ENCODE assay signal across 8 cellular contexts in genomic region chr4:140326395-140326993, GRCh38. TPM values are rescaled to one million over a fixed set of nuclear protein-coding genes. Genes with fewer than 3 reads are reported as not detected.
DNase-seq lines count a peak whose midpoint lies in the region; ATAC-seq, FAIRE-seq and TF ChIP-seq lines count a peak whose summit lies in the region.

No MANE protein-coding gene starts in this region.

- intact Hi-C loops in activated CD8-positive, alpha-beta T cell treated with anti-CD3 and anti-CD28 coated beads for 36 hours (cut with micrococcal nuclease) = no loop called here
- intact Hi-C loops in left ventricle myocardium inferior (cut with micrococcal nuclease) = loop anchor here (10.0 kb wide), 1 partner anchor 602 kb away; no protein-coding TSS in a partner anchor

- POLR2A ChIA-PET in activated CD8-positive, alpha-beta T cell treated with anti-CD3 and anti-CD28 coated beads for 36 hours (lab: Charles Lee) = no interaction called here

- H3K9me3 Mint-ChIP-seq in activated CD8-positive, alpha-beta T cell treated with anti-CD3 and anti-CD28 coated beads for 36 hours = no peaks in the 10 kb centered on the region
- peaks cover under 1 to 5% of the 10 kb centered on the region in 2 donors for H3K9me3 Mint-ChIP-seq in stimulated activated naive B cell treated with anti-CD40 and anti-IgM and Interleukin-4, amounts not matched to agents 10 μg/mL and 1 μg/mL and 100 μg/mL, for 72 hours
- peaks cover under 1% of the 10 kb centered on the region for H3K9me3 Mint-ChIP-seq in activated naive CD8-positive, alpha-beta T cell treated with anti-CD3 and anti-CD28 coated beads, Interleukin-2, amount 50 U/mL, for 24 hours

- H3K4me3 Mint-ChIP-seq in activated CD8-positive, alpha-beta T cell treated with anti-CD3 and anti-CD28 coated beads for 36 hours = no peak overlapping the region
- H3K4me3 Mint-ChIP-seq in stimulated activated naive B cell treated with anti-CD40 and anti-IgM and Interleukin-4, amounts not matched to agents 10 μg/mL and 1 μg/mL and 100 μg/mL, for 72 hours = no peak overlapping the region
- H3K4me3 Mint-ChIP-seq in activated naive CD8-positive, alpha-beta T cell treated with anti-CD3 and anti-CD28 coated beads, Interleukin-2, amount 50 U/mL, for 24 hours = no peak overlapping the region

- TF ChIP-seq CTCF in D721Med (IDR thresholded peaks at IDR 0.05; ENCODE audit: insufficient read depth, missing control alignments) (peak; percentile 62), left ventricle myocardium inferior (IDR thresholded peaks at IDR 0.05; ENCODE audit: borderline replicate concordance) (peak; percentile 76)
- TF ChIP-seq CTCF in activated CD8-positive, alpha-beta T cell treated with anti-CD3 and anti-CD28 coated beads for 36 hours (IDR thresholded peaks at IDR 0.05) = peak; percentile 35

- H3K4me1 ChIP-seq in Karpas-422 (ENCODE audit: low read length) (peaks cover 8% of the 10 kb centered on the region; the same call in 1 of the 2 replicates), left ventricle myocardium inferior (no peaks in the 10 kb centered on the region)

- H3K79me2 ChIP-seq in Karpas-422 (ENCODE audit: low read length) = no peaks in the 10 kb centered on the region

- CTCF ChIA-PET in activated CD8-positive, alpha-beta T cell treated with anti-CD3 and anti-CD28 coated beads for 36 hours (lab: Charles Lee) = interaction anchor here (0.7 to 1.5 kb wide), 5 partner anchors 10 to 380 kb away, joined by 3 to 5 read pairs (median 4); no protein-coding TSS in a partner anchor

- H3K36me3 Mint-ChIP-seq in activated CD8-positive, alpha-beta T cell treated with anti-CD3 and anti-CD28 coated beads for 36 hours (ENCODE audit: low read depth) = no peaks in the 10 kb centered on the region
- no peaks in the 10 kb centered on the region for H3K36me3 Mint-ChIP-seq in stimulated activated naive B cell treated with anti-CD40 and anti-IgM and Interleukin-4, amounts not matched to agents 10 μg/mL and 1 μg/mL and 100 μg/mL, for 72 hours
- no peaks in the 10 kb centered on the region for H3K36me3 Mint-ChIP-seq in activated naive CD8-positive, alpha-beta T cell treated with anti-CD3 and anti-CD28 coated beads, Interleukin-2, amount 50 U/mL, for 24 hours (ENCODE audit: low read depth)

- no peaks in the 10 kb centered on the region for H3K9me3 ChIP-seq in Karpas-422 (ENCODE audit: low read length)
- peaks cover 5% of the 10 kb centered on the region for H3K9me3 ChIP-seq in left ventricle myocardium inferior (replicated peaks)
- H3K9me3 ChIP-seq in MG63 = no peaks in the 10 kb centered on the region

- peak; percentile 49 for ATAC-seq in activated CD8-positive, alpha-beta T cell treated with anti-CD3 and anti-CD28 coated beads for 36 hours
- ATAC-seq in stimulated activated naive B cell treated with anti-CD40 and anti-IgM and Interleukin-4, amounts not matched to agents 10 μg/mL and 1 μg/mL and 100 μg/mL, for 72 hours (replicated peaks) = peak; percentile 55 to 65
- ATAC-seq in activated naive CD8-positive, alpha-beta T cell treated with anti-CD3 and anti-CD28 coated beads, Interleukin-2, amount 50 U/mL, for 24 hours = no peak

- no peaks in the 10 kb centered on the region for H3K27me3 Mint-ChIP-seq in activated CD8-positive, alpha-beta T cell treated with anti-CD3 and anti-CD28 coated beads for 36 hours
- peaks cover 16 to 28% of the 10 kb centered on the region in 2 donors for H3K27me3 Mint-ChIP-seq in stimulated activated naive B cell treated with anti-CD40 and anti-IgM and Interleukin-4, amounts not matched to agents 10 μg/mL and 1 μg/mL and 100 μg/mL, for 72 hours
- H3K27me3 Mint-ChIP-seq in activated naive CD8-positive, alpha-beta T cell treated with anti-CD3 and anti-CD28 coated beads, Interleukin-2, amount 50 U/mL, for 24 hours = no peaks in the 10 kb centered on the region

- no peak overlapping the region for H3K4me3 ChIP-seq in Karpas-422 (ENCODE audit: low read length)
- H3K4me3 ChIP-seq in left ventricle myocardium inferior = no peak overlapping the region
- H3K4me3 ChIP-seq in MG63 = no peak overlapping the region

- peaks cover 3% of the 10 kb centered on the region for H3K4me1 Mint-ChIP-seq in activated CD8-positive, alpha-beta T cell treated with anti-CD3 and anti-CD28 coated beads for 36 hours (ENCODE audit: low read depth)
- H3K4me1 Mint-ChIP-seq in stimulated activated naive B cell treated with anti-CD40 and anti-IgM and Interleukin-4, amounts not matched to agents 10 μg/mL and 1 μg/mL and 100 μg/mL, for 72 hours = peaks cover 4 to 6% of the 10 kb centered on the region in 2 donors
- H3K4me1 Mint-ChIP-seq in activated naive CD8-positive, alpha-beta T cell treated with anti-CD3 and anti-CD28 coated beads, Interleukin-2, amount 50 U/mL, for 24 hours = peaks cover 3% of the 10 kb centered on the region

- H3K27me3 ChIP-seq in Karpas-422 (ENCODE audit: low read length) (no peaks in the 10 kb centered on the region), left ventricle myocardium inferior (ENCODE audit: low read depth) (no peaks in the 10 kb centered on the region), MG63 (no peaks in the 10 kb centered on the region)

- H3K4me2 ChIP-seq in Karpas-422 (ENCODE audit: low read depth, low read length, poor library complexity, severe bottlenecking) = no peak overlapping the region

- H3K27ac Mint-ChIP-seq in activated CD8-positive, alpha-beta T cell treated with anti-CD3 and anti-CD28 coated beads for 36 hours = no peak overlapping the region
- H3K27ac Mint-ChIP-seq in stimulated activated naive B cell treated with anti-CD40 and anti-IgM and Interleukin-4, amounts not matched to agents 10 μg/mL and 1 μg/mL and 100 μg/mL, for 72 hours = no peak overlapping the region
- H3K27ac Mint-ChIP-seq in activated naive CD8-positive, alpha-beta T cell treated with anti-CD3 and anti-CD28 coated beads, Interleukin-2, amount 50 U/mL, for 24 hours = no peak overlapping the region

- H3K9me2 ChIP-seq in Karpas-422 (replicated peaks; ENCODE audit: insufficient read depth, low read length) = no peaks in the 10 kb centered on the region

- no peak overlapping the region for H3K9ac ChIP-seq in Karpas-422 (ENCODE audit: low read length)

- FAIRE-seq in D721Med (lab: Jason Lieb, UNC) = peak; percentile 32

- no peaks in the 10 kb centered on the region for H4K20me1 ChIP-seq in Karpas-422 (ENCODE audit: insufficient read depth, low read depth, low read length)

- H3K27ac ChIP-seq in Karpas-422 (ENCODE audit: low read length) (no peak overlapping the region), left ventricle myocardium inferior (replicated peaks) (no peak overlapping the region)

- DNase-seq in D721Med (ENCODE audit: insufficient read length, low spot score) (peak; percentile 29), Karpas-422 (peak; percentile 76), left ventricle myocardium inferior (no peak), T-helper 9 cell (no peak), MG63 (no peak)
- peak; percentile 18 for DNase-seq in activated CD8-positive, alpha-beta T cell treated with anti-CD3 and anti-CD28 coated beads for 36 hours
- DNase-seq in stimulated activated naive B cell treated with anti-CD40 and anti-IgM and Interleukin-4, amounts not matched to agents 10 μg/mL and 1 μg/mL and 100 μg/mL, for 72 hours = no peak
- no peak for DNase-seq in activated naive CD8-positive, alpha-beta T cell treated with anti-CD3 and anti-CD28 coated beads, Interleukin-2, amount 50 U/mL, for 24 hours

- H3K36me3 ChIP-seq in Karpas-422 (ENCODE audit: insufficient read depth, low read length) (no peaks in the 10 kb centered on the region), left ventricle myocardium inferior (no peaks in the 10 kb centered on the region), MG63 (no peaks in the 10 kb centered on the region)

- H2AFZ ChIP-seq in Karpas-422 (ENCODE audit: low read length) = no peak overlapping the region

RNA-seq across cellular contexts. Expression of gene SCOC, which starts 47.0 kb away (rescaled TPM):
- 12.2 and 41.8 TPM in 2 replicates for total RNA-seq in Karpas-422 (2014; rRNA removed; shearing (Covaris generic); ENCODE audit: low replicate concordance)
- total RNA-seq in activated CD8-positive, alpha-beta T cell treated with anti-CD3 and anti-CD28 coated beads for 36 hours = 10 to 100 TPM; 44.6 to 44.7 TPM
- total RNA-seq in left ventricle myocardium inferior = 84.5 TPM
- 46.4 and 87.3 TPM in 2 replicates for total RNA-seq in MG63 (2014; rRNA removed; shearing (Covaris generic); ENCODE audit: low replicate concordance)

Comparison
In these comparisons a context has a peak if more than half of its experiments do, and no peak if none do; other contexts are left out.
1. DNase-seq: peak in D721Med (single experiment), Karpas-422 (single experiment) and activated CD8-positive, alpha-beta T cell treated with anti-CD3 and anti-CD28 coated beads for 36 hours (single experiment); none in left ventricle myocardium inferior (single experiment), stimulated activated naive B cell treated with anti-CD40 and anti-IgM and Interleukin-4, amounts not matched to agents 10 μg/mL and 1 μg/mL and 100 μg/mL, for 72 hours (single experiment), T-helper 9 cell (single experiment), MG63 (single experiment) and activated naive CD8-positive, alpha-beta T cell treated with anti-CD3 and anti-CD28 coated beads, Interleukin-2, amount 50 U/mL, for 24 hours (single experiment).
2. Peak in every context shown above with its lines, with median percentiles within 50 percentile points of each other: CTCF ChIP-seq.